ENCODE assay signal across 28 cellular contexts in genomic region chr1:38716229-38716628, GRCh38.
"Had no signal": no experiment of that assay in that cellular context is flagged by ENCODE, and none has a peak within 500 bp of the region (broad histone marks: within the 10 kb centered on the region; RNA-seq: fewer than 3 reads in every experiment).

No MANE protein-coding gene starts in this region.

- H3K4me1 ChIP-seq: colonic mucosa, esophagus squamous epithelium, gastrocnemius medialis, heart right ventricle, left lung, lower lobe of right lung had no signal

- H3K4me3 Mint-ChIP-seq: dendritic cell treated with granulocyte-macrophage colony-stimulating factor and Interleukin-4, amounts not matched to agents 40 ng/mL and 50 ng/mL, for 4 days; effector memory CD8-positive, alpha-beta T cell; endodermal cell; mesothelial cell of epicardium; naive B cell had no signal

- H3K9me3 Mint-ChIP-seq: dendritic cell treated with granulocyte-macrophage colony-stimulating factor and Interleukin-4, amounts not matched to agents 40 ng/mL and 50 ng/mL, for 4 days; effector memory CD8-positive, alpha-beta T cell had no signal

- H3K36me3 ChIP-seq: colonic mucosa, esophagus squamous epithelium, gastrocnemius medialis, heart right ventricle, left lung, lower lobe of right lung had no signal

- H3K4me3 ChIP-seq: colonic mucosa, esophagus squamous epithelium, gastrocnemius medialis, heart right ventricle, left lung, lower lobe of right lung, mucosa of descending colon had no signal

- H3K36me3 Mint-ChIP-seq: mesothelial cell of epicardium, naive B cell had no signal

- DNase-seq: colonic mucosa; cortex of kidney; effector CD8-positive, alpha-beta T cell; effector memory CD8-positive, alpha-beta T cell; endodermal cell; erythroblast; esophagus squamous epithelium; foreskin fibroblast; foreskin melanocyte; gastrocnemius medialis; glutamatergic neuron; head of caudate nucleus; heart right ventricle; hippocampal formation; left cardiac atrium; left ventricle myocardium superior; lower lobe of right lung; mesenchymal stem cell; mucosa of descending colon; naive B cell had no signal

- H3K4me1 Mint-ChIP-seq: mesothelial cell of epicardium, naive B cell had no signal

- H3K9me3 ChIP-seq: colonic mucosa, esophagus squamous epithelium, gastrocnemius medialis, left lung, mucosa of descending colon had no signal

- H3K27ac ChIP-seq: colonic mucosa, epithelial cell of prostate, esophagus squamous epithelium, gastrocnemius medialis, heart right ventricle, left lung, lower lobe of right lung had no signal

- ATAC-seq: effector memory CD8-positive, alpha-beta T cell; esophagus mucosa; gastrocnemius medialis; heart right ventricle; left cardiac atrium; left lung; left ventricle myocardium superior; lower lobe of right lung; mucosa of descending colon had no signal

- H3K27ac Mint-ChIP-seq: dendritic cell treated with granulocyte-macrophage colony-stimulating factor and Interleukin-4, amounts not matched to agents 40 ng/mL and 50 ng/mL, for 4 days; effector memory CD8-positive, alpha-beta T cell; endodermal cell; mesothelial cell of epicardium had no signal

- FAIRE-seq: endometrium, islet of Langerhans, keratinocyte had no signal
